9 cellular contexts compared by ENCODE assay signal in genomic region chr7:111855161-111855841, GRCh38.
DNase-seq lines count a peak whose midpoint lies in the region; ATAC-seq and TF ChIP-seq lines count a peak whose summit lies in the region.
"Had no signal": no experiment of that assay in that cellular context is flagged by ENCODE, and none has a peak within 500 bp of the region (broad histone marks: within the 10 kb centered on the region; RNA-seq: fewer than 3 reads in every experiment).

No MANE protein-coding gene starts in this region.

- H3K4me3 ChIP-seq in breast epithelium (no peak overlapping the region), HEK293 (ENCODE audit: low read depth, low read length) (no peak overlapping the region), astrocyte of the spinal cord (ENCODE audit: low read depth, low read length) (no peak overlapping the region), kidney epithelial cell (ENCODE audit: low read depth, low read length) (no peak overlapping the region), aorta (ENCODE audit: low read length in 2 of 2) (no peak overlapping the region)
- H3K4me3 ChIP-seq: tibial artery had no signal

- no peaks in the 10 kb centered on the region for H3K9me3 Mint-ChIP-seq in MCF 10A (ENCODE audit: unreplicated experiment)

- intact Hi-C loops in MCF 10A (cut with micrococcal nuclease) (loop anchor here (1.0 to 2.0 kb wide), 3 partner anchors 92 to 556 kb away; no protein-coding TSS in a partner anchor), breast epithelium (cut with DNase I; ENCODE audit: low total_unique reads) (no loop called here), aorta (cut with DNase I) (loop anchor here (5.0 to 10.0 kb wide), 2 partner anchors 88 to 640 kb away; no protein-coding TSS in a partner anchor)

- H3K9me3 ChIP-seq in breast epithelium (no peaks in the 10 kb centered on the region), HEK293 (ENCODE audit: control insufficient read depth, insufficient read depth, low read depth, low read length) (no peaks in the 10 kb centered on the region), aorta (ENCODE audit: control insufficient read depth, low read length) (no peaks in the 10 kb centered on the region)
- H3K9me3 ChIP-seq: tibial artery had no signal

- peaks cover 9% of the 10 kb centered on the region for H3K4me1 Mint-ChIP-seq in MCF 10A (ENCODE audit: insufficient read depth, unreplicated experiment)

- in situ Hi-C loops in astrocyte of the spinal cord (cut with HindIII; ENCODE audit: low sequenced_read_pairs), result no loop called here

- DNase-seq in MCF 10A (ENCODE audit: unreplicated experiment) (peak; percentile 68), breast epithelium (ENCODE audit: low spot score in 2 of 2) (no peak), NCI-H1694 (lab: John Stamatoyannopoulos, UW) (peak; percentile 3), astrocyte of the spinal cord (ENCODE audit: low read depth, low spot score) (peak; percentile 76), kidney epithelial cell (ENCODE audit: low read depth) (peak; percentile 12), aorta (no peak), NCI-H1048 (lab: John Stamatoyannopoulos, UW) (no peak)

- TF ChIP-seq CTCF in MCF 10A (IDR thresholded peaks at IDR 0.05; ENCODE audit: unreplicated experiment) (peak; percentile 43), breast epithelium (IDR thresholded peaks at IDR 0.05) (no peak), HEK293 (tag by site-specific recombination; IDR thresholded peaks at IDR 0.05) (peak; percentile 26; the same call in 1 of the 2 replicates), astrocyte of the spinal cord (IDR thresholded peaks at IDR 0.05; ENCODE audit: low read depth, low read length) (peak; percentile 83), kidney epithelial cell (IDR thresholded peaks at IDR 0.05; ENCODE audit: insufficient read depth, low read length, poor library complexity, severe bottlenecking) (peak; percentile 64)

- H3K27me3 ChIP-seq in breast epithelium (no peaks in the 10 kb centered on the region), kidney epithelial cell (ENCODE audit: control insufficient read depth, insufficient read depth, low read length) (no peaks in the 10 kb centered on the region), aorta (ENCODE audit: control insufficient read depth in 1 of 2, insufficient read depth in 2 of 2, low read length in 1 of 2) (no peaks in the 10 kb centered on the region)
- H3K27me3 ChIP-seq: tibial artery had no signal

- 42 to 49% methylated on average over 4 of the region's 4 CpGs for WGBS in aorta, 2 donors

- no peak overlapping the region for H3K27ac ChIP-seq in breast epithelium
- no peak overlapping the region for H3K27ac ChIP-seq in HEK293 (ENCODE audit: extremely low read depth, low read depth, low read length)
- no peak overlapping the region for H3K27ac ChIP-seq in aorta (ENCODE audit: low read depth in 1 of 2, low read length in 2 of 2)
- H3K27ac ChIP-seq: tibial artery had no signal

- BruUV-seq in MCF 10A (replicated peaks; lab: Mats Ljungman, UMichigan), result no TSS peak

- H3K27me3 Mint-ChIP-seq in MCF 10A (ENCODE audit: insufficient read depth, unreplicated experiment), result no peaks in the 10 kb centered on the region

- no peak overlapping the region for H3K4me3 Mint-ChIP-seq in MCF 10A (ENCODE audit: unreplicated experiment)

- peak; percentile 71 for ATAC-seq in aorta (ENCODE audit: low FRiP score)

- H3K4me1 ChIP-seq in breast epithelium, result no peaks in the 10 kb centered on the region
- H3K4me1 ChIP-seq in HEK293 (ENCODE audit: control insufficient read depth, insufficient read depth, low read length), result no peaks in the 10 kb centered on the region
- H3K4me1 ChIP-seq in aorta (ENCODE audit: control insufficient read depth in 1 of 2, insufficient read depth in 2 of 2, low read length in 2 of 2), result no peaks in the 10 kb centered on the region
- H3K4me1 ChIP-seq: tibial artery had no signal

- H3K36me3 Mint-ChIP-seq in MCF 10A (ENCODE audit: insufficient read depth, unreplicated experiment), result no peaks in the 10 kb centered on the region

- H3K27ac Mint-ChIP-seq in MCF 10A (ENCODE audit: low read depth, unreplicated experiment), result no peak overlapping the region

- POLR2A ChIA-PET in MCF 10A (lab: Yijun Ruan, JAX) (interaction anchor here (0.6 to 1.7 kb wide), 8 partner anchors 28 to 1294 kb away, joined by 3 to 6 read pairs (median 4); no protein-coding TSS in a partner anchor), HEK293 (lab: Yijun Ruan, JAX) (no interaction called here)

- no peak for TF ChIP-seq POLR2A in breast epithelium (IDR thresholded peaks at IDR 0.05)

- CTCF ChIA-PET in MCF 10A (lab: Yijun Ruan, JAX), result interaction anchor here (0.6 to 8.0 kb wide), 70 partner anchors 9 to 859 kb away, joined by 3 to 286 read pairs (median 4); partner anchors contain the start of gene IFRD1
- CTCF ChIA-PET in HEK293 (lab: Yijun Ruan, JAX), result interaction anchor here (0.5 to 6.3 kb wide), 26 partner anchors 10 to 641 kb away, joined by 3 to 87 read pairs (median 4); no protein-coding TSS in a partner anchor

- H3K36me3 ChIP-seq in breast epithelium, result no peaks in the 10 kb centered on the region
- H3K36me3 ChIP-seq in HEK293 (ENCODE audit: control insufficient read depth in 2 of 2, insufficient read depth in 1 of 2, low read length in 2 of 2), result peaks cover 0 to 5% of the 10 kb centered on the region in 2 experiments; a peak in 1 of 3 replicates
- no peaks in the 10 kb centered on the region for H3K36me3 ChIP-seq in kidney epithelial cell (ENCODE audit: control insufficient read depth, insufficient read depth, low read length)
- no peaks in the 10 kb centered on the region for H3K36me3 ChIP-seq in aorta (ENCODE audit: control insufficient read depth in 1 of 2, insufficient read depth in 2 of 2, low read length in 1 of 2)

TF ChIP-seq in HEK293, 187 proteins besides CTCF, POLR2A, EP300 and RAD21 (continues in another document):
- TF ChIP-seq ZNF280D (tag by site-specific recombination; IDR thresholded peaks at IDR 0.05) (no peak), ZNF19 (tag by site-specific recombination; IDR thresholded peaks at IDR 0.05; ENCODE audit: low read depth) (no peak), ATF2 (tag by site-specific recombination; IDR thresholded peaks at IDR 0.05; ENCODE audit: low read depth) (0 out of 2 replicates have a peak, but pooled peaks have one; percentile 38), ZNF654 (tag by site-specific recombination; IDR thresholded peaks at IDR 0.05; ENCODE audit: low read depth) (peak; percentile 30), PRDM1 (tag by site-specific recombination; IDR thresholded peaks at IDR 0.05) (peak; percentile 45; the same call in 1 of the 2 replicates), ZBTB11 (tag by site-specific recombination; conservative IDR thresholded peaks at IDR 0.05; ENCODE audit: low read depth) (no peak)

Comparison
In these comparisons a context has a peak if more than half of its experiments do, and no peak if none do; other contexts are left out.
1. DNase-seq: peak in MCF 10A (single experiment), NCI-H1694 (single experiment), astrocyte of the spinal cord (single experiment) and kidney epithelial cell (single experiment); none in breast epithelium (0 of 2), aorta (0 of 2) and NCI-H1048 (single experiment).
2. CTCF ChIP-seq: peak in MCF 10A (single experiment), HEK293 (single experiment), astrocyte of the spinal cord (single experiment) and kidney epithelial cell (single experiment); none in breast epithelium (0 of 3).